ENCODE assay signal across 8 cellular contexts in genomic region chr2:151437630-151438029, GRCh38. TPM values are rescaled to one million over a fixed set of nuclear protein-coding genes. Genes with fewer than 3 reads are reported as not detected.
A peak's percentile ranks its signal among the peaks of the same experiment; 100 is the strongest.
DNase-seq lines count a peak whose midpoint lies in the region; ATAC-seq and TF ChIP-seq lines count a peak whose summit lies in the region.

No MANE protein-coding gene starts in this region.

- no peak overlapping the region for H3K27ac Mint-ChIP-seq in stimulated activated naive CD8-positive, alpha-beta T cell treated with anti-CD3 and anti-CD28 coated beads, Interleukin-15, amount 100 ng/mL, for 72 hours

- intact Hi-C loops in PC-9 (cut with micrococcal nuclease; ENCODE audit: unreplicated experiment), result no loop called here
- intact Hi-C loops in esophagus muscularis mucosa (cut with DNase I), result no loop called here

- peak; percentile 48 for ATAC-seq in stimulated activated naive CD8-positive, alpha-beta T cell treated with anti-CD3 and anti-CD28 coated beads, Interleukin-15, amount 100 ng/mL, for 72 hours
- ATAC-seq in stimulated activated naive CD8-positive, alpha-beta T cell treated with anti-CD3 and anti-CD28 coated beads, Interleukin-15, Interleukin-2, amounts not matched to agents 100 U/mL and 50 U/mL, for 24 hours, result no peak

- H3K4me3 Mint-ChIP-seq in stimulated activated naive CD8-positive, alpha-beta T cell treated with anti-CD3 and anti-CD28 coated beads, Interleukin-15, amount 100 ng/mL, for 72 hours, result no peak overlapping the region

- H3K27me3 ChIP-seq in PC-9 (ENCODE audit: insufficient read depth, low read depth) (no peaks in the 10 kb centered on the region), esophagus muscularis mucosa (no peaks in the 10 kb centered on the region)

- H3K4me3 ChIP-seq in PC-9 (no peak overlapping the region), esophagus muscularis mucosa (no peak overlapping the region)

- WGBS in esophagus muscularis mucosa, result 59% methylated on average over 3 of the region's 3 CpGs

- H3K9me3 Mint-ChIP-seq in stimulated activated naive CD8-positive, alpha-beta T cell treated with anti-CD3 and anti-CD28 coated beads, Interleukin-15, amount 100 ng/mL, for 72 hours, result no peaks in the 10 kb centered on the region

- no peaks in the 10 kb centered on the region for H3K27me3 Mint-ChIP-seq in stimulated activated naive CD8-positive, alpha-beta T cell treated with anti-CD3 and anti-CD28 coated beads, Interleukin-15, amount 100 ng/mL, for 72 hours

- H3K4me1 Mint-ChIP-seq in stimulated activated naive CD8-positive, alpha-beta T cell treated with anti-CD3 and anti-CD28 coated beads, Interleukin-15, amount 100 ng/mL, for 72 hours, result no peaks in the 10 kb centered on the region

- no peaks in the 10 kb centered on the region; the same call in 1 of the 2 replicates for H3F3A ChIP-seq in PC-9 (ENCODE audit: insufficient read depth, low read depth)

- H3K36me3 ChIP-seq in PC-9 (ENCODE audit: low read depth) (peaks cover 16% of the 10 kb centered on the region), esophagus muscularis mucosa (peaks cover 57 to 96% (median 78%) of the 10 kb centered on the region in 4 donors)

- H3K27ac ChIP-seq in PC-9 (no peak overlapping the region), esophagus muscularis mucosa (replicated peaks in 1 of 4) (no peak overlapping the region)

- H2AFZ ChIP-seq in PC-9, result no peak overlapping the region

- no peak for TF ChIP-seq POLR2A in esophagus muscularis mucosa (IDR thresholded peaks at IDR 0.05; ENCODE audit: low read depth)

- no peaks in the 10 kb centered on the region; the same call in 1 of the 2 replicates for H4K20me1 ChIP-seq in PC-9 (ENCODE audit: insufficient read depth)

- TF ChIP-seq EP300 in esophagus muscularis mucosa (IDR thresholded peaks at IDR 0.05), result no peak

- peak in 1 of 2 donors; percentile 3 for DNase-seq in stimulated activated naive CD8-positive, alpha-beta T cell treated with anti-CD3 and anti-CD28 coated beads, Interleukin-15, amount 100 ng/mL, for 72 hours
- no peak for DNase-seq in stimulated activated naive CD8-positive, alpha-beta T cell treated with anti-CD3 and anti-CD28 coated beads, Interleukin-15, Interleukin-2, amounts not matched to agents 100 U/mL and 50 U/mL, for 24 hours
- DNase-seq in PC-9, result no peak
- DNase-seq in esophagus muscularis mucosa (ENCODE audit: extremely low spot score), result no peak
- DNase-seq in retina, result peak; percentile 12
- DNase-seq in T1000 (lab: John Stamatoyannopoulos, UW), result no peak
- no peak for DNase-seq in activated naive CD4-positive, alpha-beta T cell treated with anti-CD3 and anti-CD28 coated beads, Interleukin-2, amount 50 U/mL, for 16 hours
- DNase-seq in NCI-H345 (lab: John Stamatoyannopoulos, UW), result no peak

- H3K4me2 ChIP-seq in PC-9, result no peak overlapping the region

- H3K79me2 ChIP-seq in PC-9 (ENCODE audit: low read depth), result no peaks in the 10 kb centered on the region

- CTCF ChIA-PET in PC-9 (lab: Charles Lee), result interaction anchor here (0.9 kb wide), 1 partner anchor 154 kb away, joined by 3 read pairs; no protein-coding TSS in a partner anchor

- no peaks in the 10 kb centered on the region for H3K4me1 ChIP-seq in PC-9 (replicated peaks; ENCODE audit: insufficient read depth)
- no peaks in the 10 kb centered on the region for H3K4me1 ChIP-seq in esophagus muscularis mucosa

- no TSS peak for BruUV-seq in PC-9 (replicated peaks; lab: Mats Ljungman, UMichigan)

- H3K9me3 ChIP-seq in PC-9 (ENCODE audit: insufficient read depth, low read depth), result no peaks in the 10 kb centered on the region
- H3K9me3 ChIP-seq in esophagus muscularis mucosa, result no peaks in the 10 kb centered on the region

- POLR2A ChIA-PET in PC-9 (lab: Charles Lee; ENCODE audit: unreplicated experiment), result no interaction called here

- no peaks in the 10 kb centered on the region for H3K9me2 ChIP-seq in PC-9 (ENCODE audit: insufficient read depth)

- TF ChIP-seq CTCF in PC-9 (conservative IDR thresholded peaks at IDR 0.05) (peak; percentile 72), esophagus muscularis mucosa (IDR thresholded peaks at IDR 0.05) (peak; percentile 54 to 72 (median 70))

RNA-seq across cellular contexts. Expression of gene RIF1, which starts 27.9 kb away (rescaled TPM):
- total RNA-seq in PC-9 (2021) (39.4 and 47.2 TPM in 2 replicates), esophagus muscularis mucosa (10 to 100 TPM; 25.3 to 31.0 (median 28.9) TPM)
